In the genomic region with DNA sequence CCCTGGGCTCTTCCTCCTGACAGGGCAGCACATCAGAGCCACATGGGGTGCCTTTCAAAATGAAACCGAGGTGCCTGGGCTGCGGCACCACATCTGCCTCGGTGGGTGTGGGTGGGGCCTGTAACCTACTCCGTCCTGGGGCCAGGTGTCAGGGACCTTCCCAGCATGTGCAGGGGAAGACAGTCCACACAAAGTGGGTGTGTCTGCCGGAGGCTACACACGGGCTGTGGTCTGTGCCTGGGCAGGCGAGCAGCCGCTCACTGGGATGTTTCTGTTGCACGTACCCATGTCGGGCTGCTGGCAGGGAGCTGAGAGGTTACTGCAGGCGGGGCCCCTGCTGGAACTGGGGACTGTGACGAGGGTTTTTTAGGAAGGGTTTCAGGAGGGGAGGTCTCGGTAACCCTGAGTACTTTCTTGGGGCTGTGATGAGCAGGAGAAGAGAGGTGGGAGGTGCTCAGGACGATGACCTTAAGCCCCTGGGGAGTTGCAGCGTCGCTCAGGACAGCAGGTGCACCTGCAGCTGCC, we compare ENCODE assay signal across 11 cellular contexts.
A peak's percentile ranks its signal among the peaks of the same experiment; 100 is the strongest.
DNase-seq lines count a peak whose midpoint lies in the region; ATAC-seq, FAIRE-seq and TF ChIP-seq lines count a peak whose summit lies in the region.
"Had no signal": no experiment of that assay in that cellular context is flagged by ENCODE, and none has a peak within 500 bp of the region (broad histone marks: within the 10 kb centered on the region; RNA-seq: fewer than 3 reads in every experiment).

No MANE protein-coding gene starts in this region.

- 65% methylated on average over 15 of the region's 16 CpGs; no CpG with 5 or more reads in 1 of the 2 donors for WGBS in transverse colon (ENCODE audit: low coverage in 1 of 2), 2 donors
- 72 to 78% (median 73%) methylated on average over 16 of the region's 16 CpGs for WGBS in small intestine, 3 donors

- peaks cover 15% of the 10 kb centered on the region for H3K36me3 ChIP-seq in cardiac muscle cell
- H3K36me3 ChIP-seq in right atrium auricular region = peaks cover 55% of the 10 kb centered on the region
- H3K36me3 ChIP-seq in transverse colon = peaks cover 0 to 33% (median 8%) of the 10 kb centered on the region in 4 donors
- peaks cover 27% of the 10 kb centered on the region for H3K36me3 ChIP-seq in colonic mucosa
- H3K36me3 ChIP-seq in small intestine (ENCODE audit: control insufficient read depth in 2 of 2, insufficient read depth in 2 of 2, low read length in 2 of 2) = peaks cover 26 to 35% of the 10 kb centered on the region in 2 donors

- H3K4me1 Mint-ChIP-seq in T-helper 1 cell treated with Interleukin-12 subunit alpha and Interleukin-12 subunit beta and Interleukin-4 antibody, amounts not matched to agents 30 μg/mL and 1 μg/mL, for 36 hours (ENCODE audit: low read depth) = peaks cover 15% of the 10 kb centered on the region

- FAIRE-seq in small intestine (lab: Jason Lieb, UNC) = no peak
- FAIRE-seq: urothelium cell line had no signal

- no peaks in the 10 kb centered on the region for H3K27me3 Mint-ChIP-seq in T-helper 1 cell treated with Interleukin-12 subunit alpha and Interleukin-12 subunit beta and Interleukin-4 antibody, amounts not matched to agents 30 μg/mL and 1 μg/mL, for 36 hours (ENCODE audit: low read depth)

- H3K36me3 Mint-ChIP-seq in T-helper 1 cell treated with Interleukin-12 subunit alpha and Interleukin-12 subunit beta and Interleukin-4 antibody, amounts not matched to agents 30 μg/mL and 1 μg/mL, for 36 hours (ENCODE audit: low read depth) = peaks cover 22% of the 10 kb centered on the region

- H3K4me1 ChIP-seq in cardiac muscle cell (ENCODE audit: low read depth) = peaks cover 6% of the 10 kb centered on the region
- H3K4me1 ChIP-seq in right atrium auricular region = peaks cover 0 to 31% of the 10 kb centered on the region in 2 donors
- peaks cover 0 to 23% (median 21%) of the 10 kb centered on the region in 4 donors for H3K4me1 ChIP-seq in transverse colon
- H3K4me1 ChIP-seq in colonic mucosa = no peaks in the 10 kb centered on the region
- no peaks in the 10 kb centered on the region for H3K4me1 ChIP-seq in small intestine (ENCODE audit: control insufficient read depth in 2 of 2, insufficient read depth in 1 of 2, low read depth in 1 of 2, low read length in 1 of 2)

- no peak for TF ChIP-seq EP300 in transverse colon (IDR thresholded peaks at IDR 0.05; ENCODE audit: low read depth)

- intact Hi-C loops in transverse colon (cut with DNase I; ENCODE audit: low total_unique reads) = no loop called here
- intact Hi-C loops in colonic mucosa (cut with DNase I) = loop anchor here (10.0 kb wide), 1 partner anchor 217 kb away; no protein-coding TSS in a partner anchor

- DNase-seq in cardiac muscle cell (ENCODE audit: low read depth in 1 of 2, low spot score in 1 of 2) (no peak), right atrium auricular region (ENCODE audit: low spot score) (no peak), transverse colon (peak; percentile 70), colonic mucosa (no peak), small intestine (no peak)
- DNase-seq: NCI-H524 had no signal

- H3K27ac Mint-ChIP-seq in T-helper 1 cell treated with Interleukin-12 subunit alpha and Interleukin-12 subunit beta and Interleukin-4 antibody, amounts not matched to agents 30 μg/mL and 1 μg/mL, for 36 hours = peak overlapping the region; percentile 49

- H3K9ac ChIP-seq in colonic mucosa (ENCODE audit: low read depth in 2 of 2, low read length in 2 of 2) = no peak overlapping the region
- H3K9ac ChIP-seq: KMS-11 had no signal

- H3K27me3 ChIP-seq in cardiac muscle cell (no peaks in the 10 kb centered on the region), right atrium auricular region (no peaks in the 10 kb centered on the region), transverse colon (no peaks in the 10 kb centered on the region), colonic mucosa (no peaks in the 10 kb centered on the region), small intestine (ENCODE audit: control insufficient read depth in 2 of 2, insufficient read depth in 2 of 2, low read length in 2 of 2) (no peaks in the 10 kb centered on the region)

- ATAC-seq in esophagus mucosa (peak; percentile 44), GM18867 (IDR thresholded peaks at IDR 0.05; ENCODE audit: unreplicated experiment) (no peak)

- no peak overlapping the region for H3K4me3 Mint-ChIP-seq in T-helper 1 cell treated with Interleukin-12 subunit alpha and Interleukin-12 subunit beta and Interleukin-4 antibody, amounts not matched to agents 30 μg/mL and 1 μg/mL, for 36 hours

- H3K9me3 ChIP-seq in cardiac muscle cell (ENCODE audit: low read depth) (no peaks in the 10 kb centered on the region), right atrium auricular region (no peaks in the 10 kb centered on the region), transverse colon (no peaks in the 10 kb centered on the region), colonic mucosa (no peaks in the 10 kb centered on the region), small intestine (ENCODE audit: control insufficient read depth, low read depth) (no peaks in the 10 kb centered on the region)

- no peak for TF ChIP-seq POLR2A in transverse colon (IDR thresholded peaks at IDR 0.05)

- H3K9me3 Mint-ChIP-seq in T-helper 1 cell treated with Interleukin-12 subunit alpha and Interleukin-12 subunit beta and Interleukin-4 antibody, amounts not matched to agents 30 μg/mL and 1 μg/mL, for 36 hours = no peaks in the 10 kb centered on the region

- in situ Hi-C loops in transverse colon (cut with MboI; ENCODE audit: low pct_ligation_motif_present in 1 of 4, low pct_unique_long_range_greater_than_20kb in 1 of 4, low sequenced_read_pairs in 3 of 4) = loop anchor here (5.0 to 25.0 kb wide), 6 partner anchors 50 to 160 kb away; no protein-coding TSS in a partner anchor

- H3K27ac ChIP-seq in cardiac muscle cell = peak overlapping the region; percentile 6
- no peak overlapping the region for H3K27ac ChIP-seq in right atrium auricular region
- peak overlapping the region in 1 of 4 donors; percentile 81 for H3K27ac ChIP-seq in transverse colon
- H3K27ac ChIP-seq in colonic mucosa = no peak overlapping the region
- H3K27ac ChIP-seq in small intestine (ENCODE audit: low read depth in 1 of 2, low read length in 1 of 2) = no peak overlapping the region
- H3K27ac ChIP-seq: KMS-11 had no signal

- H3K4me3 ChIP-seq in cardiac muscle cell (no peak overlapping the region), right atrium auricular region (no peak overlapping the region), transverse colon (no peak overlapping the region), colonic mucosa (no peak overlapping the region), small intestine (ENCODE audit: low read depth in 1 of 2, low read length in 2 of 2) (no peak overlapping the region)

- no peak for TF ChIP-seq CTCF in cardiac muscle cell (IDR thresholded peaks at IDR 0.05; ENCODE audit: low read depth, low read length)
- no peak for TF ChIP-seq CTCF in right atrium auricular region (IDR thresholded peaks at IDR 0.05)
- no peak for TF ChIP-seq CTCF in transverse colon (IDR thresholded peaks at IDR 0.05)
- TF ChIP-seq CTCF in colonic mucosa (IDR thresholded peaks at IDR 0.05) = no peak
